Comparison of ENCODE assay signal across 1 cellular context in genomic region chr16:71564377-71564967, GRCh38.
TF ChIP-seq lines count a peak whose summit lies in the region.

No MANE protein-coding gene starts in this region.

TF ChIP-seq in endothelial cell of umbilical vein, 7 proteins besides CTCF, POLR2A, EP300 and RAD21 (continued from another document):
- TF ChIP-seq EZH2 (IDR thresholded peaks at IDR 0.05; ENCODE audit: borderline replicate concordance, low read depth, low read length, severe bottlenecking) (no peak), GATA2 (IDR thresholded peaks at IDR 0.05; ENCODE audit: insufficient read depth, insufficient read length, low read depth, low read length) (no peak)
